ENCODE assay signal across 10 cellular contexts in the genomic region with DNA sequence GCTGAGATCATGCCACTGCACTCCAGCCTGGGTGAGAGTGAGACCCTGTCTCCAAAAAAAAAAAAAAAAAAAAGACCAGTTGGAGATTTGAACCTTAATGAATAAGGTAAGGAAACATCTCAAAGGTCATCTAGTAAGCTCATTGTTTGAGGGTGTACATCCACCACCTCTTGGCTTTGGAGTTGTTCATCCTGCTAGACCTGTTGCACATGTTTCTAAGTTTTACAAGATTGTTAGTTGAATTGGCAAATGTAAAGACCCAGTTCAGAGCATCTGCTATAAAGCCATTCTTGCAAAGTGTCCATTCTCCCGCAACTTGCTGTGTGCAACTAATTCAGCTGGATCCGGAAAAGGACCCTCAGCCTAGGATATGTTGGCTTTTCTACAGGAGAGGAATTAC. TPM values are rescaled to one million over a fixed set of nuclear protein-coding genes. Genes with fewer than 3 reads are reported as not detected.
A peak's percentile ranks its signal among the peaks of the same experiment; 100 is the strongest.
DNase-seq lines count a peak whose midpoint lies in the region; ATAC-seq, FAIRE-seq and TF ChIP-seq lines count a peak whose summit lies in the region.
"Had no signal": no experiment of that assay in that cellular context is flagged by ENCODE, and none has a peak within 500 bp of the region (broad histone marks: within the 10 kb centered on the region; RNA-seq: fewer than 3 reads in every experiment).

No MANE protein-coding gene starts in this region.

- H3K4me1 ChIP-seq in left ventricle myocardium inferior (peaks cover 81% of the 10 kb centered on the region), adipocyte (ENCODE audit: control insufficient read depth, insufficient read depth, low read length) (peaks cover 32% of the 10 kb centered on the region), HepG2 (ENCODE audit: insufficient read depth, low read length) (peaks cover 63% of the 10 kb centered on the region), kidney (ENCODE audit: control insufficient read depth in 1 of 2, insufficient read depth in 1 of 2, low read depth in 1 of 2, low read length in 2 of 2) (peaks cover 0 to 6% of the 10 kb centered on the region in 2 donors)

- peak overlapping the region; percentile 96 for H3K4me2 ChIP-seq in HepG2 (ENCODE audit: low read depth, low read length)

- H3K36me3 ChIP-seq in left ventricle myocardium inferior (peaks cover 47% of the 10 kb centered on the region), adipocyte (ENCODE audit: control insufficient read depth, insufficient read depth, low read length, severe bottlenecking) (peaks cover 44% of the 10 kb centered on the region), HepG2 (replicated peaks in 1 of 2; ENCODE audit: control insufficient read depth in 1 of 2, insufficient read depth in 2 of 2, low read length in 2 of 2) (peaks cover 17 to 49% of the 10 kb centered on the region in 2 experiments), kidney (ENCODE audit: control insufficient read depth in 1 of 2, insufficient read depth in 2 of 2, low read length in 2 of 2) (peaks cover 27 to 40% of the 10 kb centered on the region in 2 donors)

- H3K9me3 ChIP-seq in left ventricle myocardium inferior (replicated peaks) (no peaks in the 10 kb centered on the region), adipocyte (ENCODE audit: control insufficient read depth, low read length) (no peaks in the 10 kb centered on the region), HepG2 (ENCODE audit: low read length) (no peaks in the 10 kb centered on the region), kidney (ENCODE audit: control insufficient read depth in 1 of 2, low read length in 2 of 2) (no peaks in the 10 kb centered on the region)

- TF ChIP-seq RAD21 in HepG2 (CRISPR knock-in tag; IDR thresholded peaks at IDR 0.05) = no peak

- FAIRE-seq in HepG2 (lab: Jason Lieb, UNC) (no peak), kidney (lab: Jason Lieb, UNC) (no peak)

- H2AFZ ChIP-seq in HepG2 (ENCODE audit: low read length) = no peak overlapping the region

- H3K4me3 ChIP-seq in left ventricle myocardium inferior (peak overlapping the region; percentile 82), adipocyte (ENCODE audit: low read length) (peak overlapping the region; percentile 95), HepG2 (replicated peaks in 1 of 3; ENCODE audit: insufficient read depth in 1 of 3, low read depth in 2 of 3, low read length in 3 of 3) (peak overlapping the region; percentile 82 to 99 (median 95)), kidney (ENCODE audit: low read length in 2 of 2) (peak overlapping the region in 1 of 2 donors; percentile 93)

- no peak; a peak in 1 of 4 replicates for TF ChIP-seq POLR2A in HepG2 (IDR thresholded peaks at IDR 0.05; ENCODE audit: insufficient read depth in 1 of 2, low read depth in 2 of 2, low read length in 2 of 2)

- CTCF ChIA-PET in HepG2 (lab: Yijun Ruan, JAX; ENCODE audit: low intra/inter-chr PET ratio, low total read pairs) = no interaction called here

- peaks cover 34% of the 10 kb centered on the region for H3K79me2 ChIP-seq in HepG2 (ENCODE audit: insufficient read depth, low read length)

- TF ChIP-seq CTCF in left ventricle myocardium inferior (IDR thresholded peaks at IDR 0.05; ENCODE audit: borderline replicate concordance) = no peak
- no peak for TF ChIP-seq CTCF in HepG2 (CRISPR knock-in tag; IDR thresholded peaks at IDR 0.05)
- TF ChIP-seq CTCF in kidney (IDR thresholded peaks at IDR 0.05; ENCODE audit: borderline replicate concordance, extremely low read depth, insufficient read depth) = no peak

- peak overlapping the region; percentile 99 for H3K9ac ChIP-seq in adipocyte (ENCODE audit: low read length)
- H3K9ac ChIP-seq in HepG2 (ENCODE audit: insufficient read depth, low read depth, low read length) = peak overlapping the region; percentile 99
- H3K9ac ChIP-seq in kidney (ENCODE audit: low read length in 2 of 2) = peak overlapping the region in 1 of 2 donors; percentile 90

- ATAC-seq in left ventricle myocardium superior (no peak), HepG2 (no peak)

- intact Hi-C loops in left ventricle myocardium inferior (cut with micrococcal nuclease) (no loop called here), left ventricle myocardium superior (cut with micrococcal nuclease) (no loop called here), HepG2 (cut with micrococcal nuclease; ENCODE audit: unreplicated experiment) (no loop called here), kidney (cut with DNase I) (no loop called here)

- BruUV-seq in HepG2 (replicated peaks; lab: Mats Ljungman, UMichigan) = no TSS peak

- no peak overlapping the region for H3K27ac ChIP-seq in left ventricle myocardium inferior (replicated peaks)
- no peak overlapping the region for H3K27ac ChIP-seq in HepG2 (ENCODE audit: extremely low read length, insufficient read depth, low read length)
- no peak overlapping the region for H3K27ac ChIP-seq in kidney (ENCODE audit: low read depth in 2 of 2, low read length in 2 of 2)

- in situ Hi-C loops in HepG2 (cut with HindIII; ENCODE audit: extremely low pct_ligation_motif_present, low pct_unique_long_range_greater_than_20kb) = no loop called here

- POLR2A ChIA-PET in HepG2 (lab: Yijun Ruan, JAX) = interaction anchor here (0.6 to 2.2 kb wide), 3 partner anchors 8 to 1010 kb away, joined by 4 to 11 read pairs (median 4); partner anchors contain the start of gene GLG1

- H4K20me1 ChIP-seq in HepG2 (ENCODE audit: insufficient read depth, low read length) = no peaks in the 10 kb centered on the region

- no peak for DNase-seq in left ventricle myocardium inferior
- no peak for DNase-seq in left ventricle myocardium superior
- DNase-seq in adipocyte (ENCODE audit: low read depth) = no peak
- no peak for DNase-seq in HepG2 (ENCODE audit: low spot score)
- DNase-seq in NOMO-1 treated with DMSO at 0.1 percent for 48 hours (lab: John Stamatoyannopoulos, UW; ENCODE audit: unreplicated experiment) = no peak
- DNase-seq in NCI-H1694 treated with DMSO at 0.1 percent for 48 hours (lab: John Stamatoyannopoulos, UW) = no peak
- DNase-seq in T-helper 9 cell = no peak
- DNase-seq in kidney = no peak
- DNase-seq: activated effector memory CD4-positive, alpha-beta T cell treated with Interleukin-2 at 50 U/mL for 16 hours; NCI-H187 treated with DMSO at 0.1 percent for 48 hours had no signal

- TF ChIP-seq EP300 in HepG2 (IDR thresholded peaks at IDR 0.05; ENCODE audit: low read depth in 2 of 2, low read length in 2 of 2) (no peak), HepG2 (CRISPR knock-in tag; IDR thresholded peaks at IDR 0.05; ENCODE audit: borderline replicate concordance) (no peak)

- H3K27me3 ChIP-seq in left ventricle myocardium inferior (ENCODE audit: low read depth) (no peaks in the 10 kb centered on the region), adipocyte (replicated peaks; ENCODE audit: control insufficient read depth, insufficient read depth, low read length) (no peaks in the 10 kb centered on the region), HepG2 (ENCODE audit: control insufficient read depth in 1 of 2, insufficient read depth in 2 of 2, low read length in 2 of 2) (no peaks in the 10 kb centered on the region; a peak in 1 of 5 replicates)

- WGBS in HepG2 (ENCODE audit: low lambda C conversion rate) = 100% methylated on average over 2 of the region's 2 CpGs

TF ChIP-seq in HepG2, 621 proteins besides CTCF, POLR2A, EP300 and RAD21 (continues in another document):
- TF ChIP-seq FOXP1 (IDR thresholded peaks at IDR 0.05) (no peak), FOXP1 (CRISPR knock-in tag; IDR thresholded peaks at IDR 0.05) (no peak), ZNF644 (CRISPR knock-in tag; IDR thresholded peaks at IDR 0.05; ENCODE audit: low read depth) (no peak), SSRP1 (CRISPR knock-in tag; IDR thresholded peaks at IDR 0.05) (peak; percentile 86; the same call in 1 of the 2 replicates)
- TF ChIP-seq, protein P1, sequence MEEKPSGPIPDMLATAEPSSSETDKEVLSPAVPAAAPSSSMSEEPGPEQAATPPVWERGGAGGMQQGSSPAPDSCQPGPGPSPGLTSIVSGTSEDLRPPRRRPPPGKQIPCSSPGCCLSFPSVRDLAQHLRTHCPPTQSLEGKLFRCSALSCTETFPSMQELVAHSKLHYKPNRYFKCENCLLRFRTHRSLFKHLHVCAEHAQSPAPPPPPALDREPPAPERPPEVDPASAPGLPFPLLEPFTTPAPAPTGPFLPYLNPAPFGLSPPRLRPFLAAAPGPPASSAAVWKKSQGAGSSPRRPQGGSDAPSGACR (CRISPR knock-in tag; IDR thresholded peaks at IDR 0.05) = no peak

RNA-seq across cellular contexts. Expression of gene PSMD7, which starts 1.5 kb away (rescaled TPM):
- total RNA-seq in left ventricle myocardium inferior = 123 TPM
- 129 TPM for total RNA-seq in left ventricle myocardium superior
- 224 and 322 TPM in 2 replicates for total RNA-seq in HepG2 (2016; rRNA removed; fragmentation: Illumina TruSeq; extraction: Trizol)
- 39.2 and 39.5 TPM in 2 replicates for total RNA-seq in HepG2 (2016; cell fraction: cytosol; rRNA removed; fragmentation: Illumina TruSeq; extraction: Trizol; ENCODE audit: low read depth)
- total RNA-seq in HepG2 (2016; cell fraction: insoluble cytoplasmic fraction; rRNA removed; fragmentation: Illumina TruSeq; extraction: Trizol) = 228 and 320 TPM in 2 replicates
- 67.0 and 70.1 TPM in 2 replicates for total RNA-seq in HepG2 (2016; cell fraction: membrane; rRNA removed; fragmentation: Illumina TruSeq; extraction: Trizol)
- 118 and 124 TPM in 2 replicates for total RNA-seq in HepG2 (2016; cell fraction: nucleus; rRNA removed; fragmentation: Illumina TruSeq; extraction: Trizol)
- 104 and 105 TPM in 2 replicates for polyA plus RNA-seq in HepG2 (2011; rRNA removed)
- polyA plus RNA-seq in HepG2 (2011; cell fraction: cytosol; rRNA removed) = 82.0 and 102 TPM in 2 replicates
- 52.0 and 54.1 TPM in 2 replicates for polyA plus RNA-seq in HepG2 (2011; cell fraction: nucleus; rRNA removed)
- 127 and 139 TPM in 2 replicates for polyA plus RNA-seq in HepG2 (2012)
- 33.0 and 33.5 TPM in 2 replicates for polyA plus RNA-seq in HepG2 (2016; cell fraction: cytosol; fragmentation: Illumina TruSeq; extraction: Trizol; ENCODE audit: low read depth)
- 334 and 339 TPM in 2 replicates for polyA plus RNA-seq in HepG2 (2016; cell fraction: insoluble cytoplasmic fraction; fragmentation: Illumina TruSeq; extraction: Trizol; ENCODE audit: low read depth)
- polyA plus RNA-seq in HepG2 (2016; cell fraction: membrane; fragmentation: Illumina TruSeq; extraction: Trizol; ENCODE audit: low read depth) = 42.4 and 43.9 TPM in 2 replicates
- polyA plus RNA-seq in HepG2 (2016; cell fraction: nucleus; fragmentation: Illumina TruSeq; extraction: Trizol; ENCODE audit: insufficient read depth, low read depth) = 161 and 163 TPM in 2 replicates
- polyA minus RNA-seq in HepG2 (2011; rRNA and poly(A)+ RNA removed; ENCODE audit: low replicate concordance) = 83.5 and 125 TPM in 2 replicates
- 53.7 and 59.7 TPM in 2 replicates for polyA minus RNA-seq in HepG2 (2011; cell fraction: cytosol; rRNA and poly(A)+ RNA removed)
- polyA minus RNA-seq in HepG2 (2011; cell fraction: nucleus; rRNA and poly(A)+ RNA removed) = 85.5 and 88.6 TPM in 2 replicates
- 60.7 TPM for total RNA-seq in kidney
- polyA plus RNA-seq in kidney (ENCODE audit: insufficient read depth, low read depth, low replicate concordance) = 69.6 TPM
